Comparison of ENCODE assay signal across 8 cellular contexts in genomic region chr20:18496042-18496441, GRCh38. TPM values are rescaled to one million over a fixed set of nuclear protein-coding genes. Genes with fewer than 3 reads are reported as not detected.
DNase-seq lines count a peak whose midpoint lies in the region; ATAC-seq, FAIRE-seq and TF ChIP-seq lines count a peak whose summit lies in the region.

No MANE protein-coding gene starts in this region.

- H3K4me3 Mint-ChIP-seq in CD4-positive, CD25-positive, alpha-beta regulatory T cell: peak overlapping the region; percentile 93 to 97 (median 96)

- H3K27me3 ChIP-seq in CD4-positive, CD25-positive, alpha-beta regulatory T cell (ENCODE audit: control insufficient read depth, insufficient read depth, low read length): no peaks in the 10 kb centered on the region
- H3K27me3 ChIP-seq in GM12878 (replicated peaks in 1 of 2; ENCODE audit: control insufficient read depth in 2 of 2, insufficient read depth in 2 of 2, low read length in 1 of 2) (no peaks in the 10 kb centered on the region), muscle layer of duodenum (ENCODE audit: low read depth, low read length) (no peaks in the 10 kb centered on the region), body of pancreas (no peaks in the 10 kb centered on the region)

- FAIRE-seq in GM12878 (lab: Jason Lieb, UNC): no peak

- no peaks in the 10 kb centered on the region for H3K9me3 Mint-ChIP-seq in CD4-positive, CD25-positive, alpha-beta regulatory T cell

- CTCF ChIA-PET in GM12878 (lab: Yijun Ruan, JAX): interaction anchor here (0.7 to 5.2 kb wide), 5 partner anchors 9 to 71 kb away, joined by 3 to 46 read pairs (median 5); partner anchors contain the start of genes DZANK1, POLR3F, SEC23B and SMIM26

- RAD21 ChIA-PET in GM12878 (lab: Charles Lee; ENCODE audit: unreplicated experiment): interaction anchor here (0.7 to 4.0 kb wide), 11 partner anchors 9 to 238 kb away, joined by 3 to 67 read pairs (median 4); partner anchors contain the start of genes DZANK1, POLR3F and SEC23B

- peaks cover 14% of the 10 kb centered on the region for H3K36me3 Mint-ChIP-seq in CD4-positive, CD25-positive, alpha-beta regulatory T cell

- peaks cover 12% of the 10 kb centered on the region for H3K36me3 ChIP-seq in CD4-positive, CD25-positive, alpha-beta regulatory T cell (ENCODE audit: control insufficient read depth, insufficient read depth, low read length)
- H3K36me3 ChIP-seq in GM12878 (ENCODE audit: control insufficient read depth in 2 of 2, insufficient read depth in 2 of 2, low read length in 1 of 2): 0 out of 4 replicates have a peak, but pooled peaks cover 0 to 3% of the 10 kb centered on the region in 2 experiments
- H3K36me3 ChIP-seq in muscle layer of duodenum (ENCODE audit: control insufficient read depth in 1 of 2, insufficient read depth in 2 of 2, low read length in 2 of 2): peaks cover 13% of the 10 kb centered on the region in 2 donors
- peaks cover 0 to 3% of the 10 kb centered on the region in 2 donors for H3K36me3 ChIP-seq in body of pancreas (replicated peaks in 1 of 2; ENCODE audit: insufficient read depth in 1 of 2, low read depth in 2 of 2)

- H3K4me1 ChIP-seq in CD4-positive, CD25-positive, alpha-beta regulatory T cell (ENCODE audit: control insufficient read depth, insufficient read depth, low read length, poor library complexity, severe bottlenecking): peaks cover 17% of the 10 kb centered on the region
- H3K4me1 ChIP-seq in GM12878 (ENCODE audit: control insufficient read depth, insufficient read depth, low read length) (no peaks in the 10 kb centered on the region), muscle layer of duodenum (ENCODE audit: control insufficient read depth in 1 of 2, insufficient read depth in 2 of 2, low read length in 2 of 2) (peaks cover 5 to 19% of the 10 kb centered on the region in 2 donors), body of pancreas (peaks cover 13% of the 10 kb centered on the region)

- peak overlapping the region; percentile 0; the same call in 1 of the 2 replicates for H2AFZ ChIP-seq in GM12878 (ENCODE audit: control insufficient read depth, low read depth, low read length)

- SMC1A ChIA-PET in GM12878 (lab: Charles Lee; ENCODE audit: uncharacterized antibody, unreplicated experiment): interaction anchor here (1.0 to 3.9 kb wide), 6 partner anchors 9 to 75 kb away, joined by 3 to 83 read pairs (median 5); partner anchors contain the start of genes DZANK1, POLR3F and SEC23B

- TF ChIP-seq RAD21 in GM12878 (IDR thresholded peaks at IDR 0.05; ENCODE audit: insufficient read depth, low read depth, low read length): no peak

- WGBS in GM12878 (ENCODE audit: insufficient coverage, insufficient replicate concordance, low lambda C conversion rate, missing lambda C conversion rate): 0% methylated on average over 7 of the region's 7 CpGs
- WGBS in body of pancreas, 2 donors: 12 to 18% methylated on average over 7 of the region's 7 CpGs

- DNase-seq in CD4-positive, CD25-positive, alpha-beta regulatory T cell: no peak
- peak; percentile 25 for DNase-seq in M059J (ENCODE audit: low read depth)
- DNase-seq in GM12878 (ENCODE audit: low read depth, low spot score): no peak
- no peak for DNase-seq in NCI-H524 treated with DMSO at 0.1 percent for 48 hours (lab: John Stamatoyannopoulos, UW)
- no peak for DNase-seq in body of pancreas
- no peak for DNase-seq in putamen (ENCODE audit: low spot score)
- no peak for DNase-seq in occipital lobe (lab: John Stamatoyannopoulos, UW)

- no peaks in the 10 kb centered on the region for H3K27me3 Mint-ChIP-seq in CD4-positive, CD25-positive, alpha-beta regulatory T cell

- no peaks in the 10 kb centered on the region for H4K20me1 ChIP-seq in GM12878 (ENCODE audit: control insufficient read depth, insufficient read depth)

- H3K4me3 ChIP-seq in CD4-positive, CD25-positive, alpha-beta regulatory T cell (ENCODE audit: low read depth, low read length): peak overlapping the region; percentile 81
- H3K4me3 ChIP-seq in GM12878 (peak overlapping the region; percentile 73), muscle layer of duodenum (ENCODE audit: low read depth in 1 of 2, low read length in 2 of 2) (peak overlapping the region; percentile 86 to 91), body of pancreas (no peak overlapping the region)

- H3K27ac Mint-ChIP-seq in CD4-positive, CD25-positive, alpha-beta regulatory T cell: peak overlapping the region in 2 of 3 donors; percentile 92 to 93

- peak overlapping the region; percentile 1 for H3K4me2 ChIP-seq in GM12878 (ENCODE audit: control insufficient read depth, insufficient read depth)

- POLR2A ChIA-PET in GM12878 (lab: Charles Lee): interaction anchor here (0.6 to 4.7 kb wide), 6 partner anchors 9 to 532 kb away, joined by 3 to 96 read pairs (median 6); partner anchors contain the start of genes DZANK1, POLR3F, SEC23B and ZNF133

- no peak overlapping the region for H3K27ac ChIP-seq in CD4-positive, CD25-positive, alpha-beta regulatory T cell (ENCODE audit: insufficient read depth, low read length, poor library complexity, severe bottlenecking)
- no peak overlapping the region for H3K27ac ChIP-seq in GM12878 (ENCODE audit: control insufficient read depth, insufficient read depth)
- H3K27ac ChIP-seq in muscle layer of duodenum (ENCODE audit: low read length): no peak overlapping the region
- no peak overlapping the region for H3K27ac ChIP-seq in body of pancreas

- H3K4me1 Mint-ChIP-seq in CD4-positive, CD25-positive, alpha-beta regulatory T cell: peaks cover 12 to 18% (median 16%) of the 10 kb centered on the region in 4 donors

- TF ChIP-seq CTCF in GM12878 (IDR thresholded peaks at IDR 0.05 in 2 of 3, conservative IDR thresholded peaks at IDR 0.05 in 1 of 3; ENCODE audit: control insufficient read depth in 2 of 3, extremely low read depth in 1 of 3, insufficient read depth in 1 of 3, low read depth in 3 of 3, low read length in 3 of 3) (no peak), body of pancreas (IDR thresholded peaks at IDR 0.05) (no peak)

- no peaks in the 10 kb centered on the region for H3K9me3 ChIP-seq in CD4-positive, CD25-positive, alpha-beta regulatory T cell (ENCODE audit: control insufficient read depth in 2 of 2, low read length in 2 of 2)
- no peaks in the 10 kb centered on the region for H3K9me3 ChIP-seq in GM12878 (replicated peaks; ENCODE audit: control insufficient read depth, insufficient read depth, low read length)
- no peaks in the 10 kb centered on the region for H3K9me3 ChIP-seq in muscle layer of duodenum (ENCODE audit: control insufficient read depth in 1 of 2, low read length in 2 of 2)
- H3K9me3 ChIP-seq in body of pancreas: no peaks in the 10 kb centered on the region

- in situ Hi-C loops in GM12878 (cut with MboI): no loop called here

- H3K79me2 ChIP-seq in GM12878 (ENCODE audit: control insufficient read depth, insufficient read depth, low read length): no peaks in the 10 kb centered on the region

- no peak for ATAC-seq in CD4-positive, CD25-positive, alpha-beta regulatory T cell (ENCODE audit: low read depth in 2 of 2)
- peak; percentile 40 for ATAC-seq in GM12878
- ATAC-seq in body of pancreas: no peak

- intact Hi-C loops in GM12878 (cut with micrococcal nuclease; ENCODE audit: unreplicated experiment): loop anchor here (2.0 kb wide), 1 partner anchor 71 kb away; the partner anchor contains the start of gene SMIM26
- intact Hi-C loops in body of pancreas (cut with DNase I): no loop called here

- no peak for TF ChIP-seq EP300 in GM12878 (IDR thresholded peaks at IDR 0.05; ENCODE audit: borderline replicate concordance in 1 of 2, control insufficient read depth in 1 of 2, low read depth in 2 of 2, low read length in 2 of 2)

- TF ChIP-seq POLR2A in GM12878 (IDR thresholded peaks at IDR 0.05; ENCODE audit: low read depth, low read length): no peak
- no peak for TF ChIP-seq POLR2A in body of pancreas (IDR thresholded peaks at IDR 0.05)

- no TSS peak for BruUV-seq in GM12878 (replicated peaks; lab: Mats Ljungman, UMichigan)

- H3K9ac ChIP-seq in GM12878 (ENCODE audit: control insufficient read depth, insufficient read depth, low read length): no peak overlapping the region

RNA-seq across cellular contexts. Expression of gene RBBP9, which starts 1.0 kb away (rescaled TPM):
- total RNA-seq in CD4-positive, CD25-positive, alpha-beta regulatory T cell: 6.5 TPM
- 10 to 100 TPM in 1 of 4 donors, 1 to 10 TPM in 3; 8.1 to 10.1 (median 9.2) TPM for polyA plus RNA-seq in CD4-positive, CD25-positive, alpha-beta regulatory T cell
- 28.8 and 50.4 TPM in 2 replicates for total RNA-seq in M059J (2014; rRNA removed; shearing (Covaris generic))
- total RNA-seq in GM12878 (2013; cell fraction: nucleolus; rRNA removed): 20.4 and 21.3 TPM in 2 replicates
- 22.3 and 26.0 TPM in 2 replicates for total RNA-seq in GM12878 (2014; rRNA removed)
- total RNA-seq in GM12878 (2014; rRNA removed; fragmentation: Illumina TruSeq; extraction: Trizol): 24.9 TPM in 2 replicates
- total RNA-seq in GM12878 (2021): 17.8 and 18.2 TPM in 2 replicates
- 6.2 TPM for polyA plus RNA-seq in GM12878 (2011; ENCODE audit: low read depth)
- polyA plus RNA-seq in GM12878 (2011; rRNA removed): 34.1 and 44.0 TPM in 2 replicates
- 17.9 and 19.6 TPM in 2 replicates for polyA plus RNA-seq in GM12878 (2011; cell fraction: cytosol; rRNA removed)
- polyA plus RNA-seq in GM12878 (2011; cell fraction: nucleus; rRNA removed): 8.6 and 11.6 TPM in 2 replicates
- polyA plus RNA-seq in GM12878 (2012): 9.1 and 11.8 TPM in 2 replicates
- 29.7 and 36.5 TPM in 2 replicates for polyA plus RNA-seq in GM12878 (2014; fragmentation: Illumina TruSeq; extraction: Trizol)
- polyA plus RNA-seq in GM12878 (2014; fragmentation: Nextera tagmentation; extraction: Ambion mirVana): 1 to 10 TPM; 7.1 to 9.2 TPM
- polyA plus RNA-seq in GM12878 (2014; rRNA removed): 12.5 and 12.7 TPM in 2 replicates
- 10 to 100 TPM; 13.2 to 13.8 TPM for polyA plus RNA-seq in GM12878 (2016; fragmentation: Nextera tagmentation; extraction: Ambion mirVana)
- polyA minus RNA-seq in GM12878 (2011; rRNA and poly(A)+ RNA removed): 53.0 and 66.5 TPM in 2 replicates
- polyA minus RNA-seq in GM12878 (2011; cell fraction: cytosol; rRNA and poly(A)+ RNA removed): 10.8 and 15.4 TPM in 2 replicates
- polyA minus RNA-seq in GM12878 (2011; cell fraction: nucleus; rRNA and poly(A)+ RNA removed): 5.3 and 5.8 TPM in 2 replicates
- total RNA-seq in body of pancreas: 1 to 10 TPM; 6.6 to 8.3 TPM
- total RNA-seq in occipital lobe: 28.4 TPM

RNA-seq across cellular contexts. Expression of gene SEC23B, which starts 11.7 kb away (rescaled TPM):
- 57.7 TPM for total RNA-seq in CD4-positive, CD25-positive, alpha-beta regulatory T cell
- polyA plus RNA-seq in CD4-positive, CD25-positive, alpha-beta regulatory T cell: 10 to 100 TPM; 45.0 to 54.5 (median 46.9) TPM
- total RNA-seq in M059J (2014; rRNA removed; shearing (Covaris generic)): 108 and 129 TPM in 2 replicates
- 55.8 and 58.2 TPM in 2 replicates for total RNA-seq in GM12878 (2013; cell fraction: nucleolus; rRNA removed)
- total RNA-seq in GM12878 (2014; rRNA removed) (86.9 and 96.4 TPM in 2 replicates), GM12878 (2014; rRNA removed; fragmentation: Illumina TruSeq; extraction: Trizol) (64.3 and 66.8 TPM in 2 replicates), GM12878 (2021) (60.8 and 66.0 TPM in 2 replicates), body of pancreas (10 to 100 TPM; 29.0 to 36.3 TPM), occipital lobe (56.3 TPM)
- polyA plus RNA-seq in GM12878 (2011; ENCODE audit: low read depth): 53.9 TPM
- polyA plus RNA-seq in GM12878 (2011; rRNA removed) (118 and 121 TPM in 2 replicates), GM12878 (2014; fragmentation: Illumina TruSeq; extraction: Trizol) (77.9 and 94.0 TPM in 2 replicates), GM12878 (2014; fragmentation: Nextera tagmentation; extraction: Ambion mirVana) (10 to 100 TPM; 49.1 to 73.2 TPM), GM12878 (2014; rRNA removed) (67.2 and 72.1 TPM in 2 replicates), GM12878 (2016; fragmentation: Nextera tagmentation; extraction: Ambion mirVana) (10 to 100 TPM; 93.4 to 95.7 TPM)
- 105 and 114 TPM in 2 replicates for polyA plus RNA-seq in GM12878 (2011; cell fraction: cytosol; rRNA removed)
- polyA plus RNA-seq in GM12878 (2011; cell fraction: nucleus; rRNA removed): 66.0 and 71.7 TPM in 2 replicates
- 62.1 and 85.4 TPM in 2 replicates for polyA plus RNA-seq in GM12878 (2012)
- polyA minus RNA-seq in GM12878 (2011; rRNA and poly(A)+ RNA removed): 135 and 150 TPM in 2 replicates
- 29.0 and 37.9 TPM in 2 replicates for polyA minus RNA-seq in GM12878 (2011; cell fraction: cytosol; rRNA and poly(A)+ RNA removed)
- 33.1 and 45.1 TPM in 2 replicates for polyA minus RNA-seq in GM12878 (2011; cell fraction: nucleus; rRNA and poly(A)+ RNA removed)

RNA-seq across cellular contexts. Expression of gene POLR3F, which starts 28.9 kb away (rescaled TPM):
- total RNA-seq in CD4-positive, CD25-positive, alpha-beta regulatory T cell: 6.8 TPM
- polyA plus RNA-seq in CD4-positive, CD25-positive, alpha-beta regulatory T cell: 1 to 10 TPM; 5.0 to 9.2 (median 8.1) TPM
- 17.7 and 28.2 TPM in 2 replicates for total RNA-seq in M059J (2014; rRNA removed; shearing (Covaris generic))
- 17.0 and 21.0 TPM in 2 replicates for total RNA-seq in GM12878 (2013; cell fraction: nucleolus; rRNA removed)
- 15.7 and 18.1 TPM in 2 replicates for total RNA-seq in GM12878 (2014; rRNA removed)
- 12.8 and 12.9 TPM in 2 replicates for total RNA-seq in GM12878 (2014; rRNA removed; fragmentation: Illumina TruSeq; extraction: Trizol)
- 8.1 and 8.7 TPM in 2 replicates for total RNA-seq in GM12878 (2021)
- polyA plus RNA-seq in GM12878 (2011; ENCODE audit: low read depth): 3.3 TPM
- 8.7 and 14.9 TPM in 2 replicates for polyA plus RNA-seq in GM12878 (2011; rRNA removed)
- 2.8 and 4.6 TPM in 2 replicates for polyA plus RNA-seq in GM12878 (2011; cell fraction: cytosol; rRNA removed)
- polyA plus RNA-seq in GM12878 (2011; cell fraction: nucleus; rRNA removed): 6.2 and 7.5 TPM in 2 replicates
- 4.8 and 4.9 TPM in 2 replicates for polyA plus RNA-seq in GM12878 (2012)
- 11.5 and 13.9 TPM in 2 replicates for polyA plus RNA-seq in GM12878 (2014; fragmentation: Illumina TruSeq; extraction: Trizol)
- 10 to 100 TPM in 1 of 2 experiments, 1 to 10 TPM in 1; 9.5 to 12.4 TPM for polyA plus RNA-seq in GM12878 (2014; fragmentation: Nextera tagmentation; extraction: Ambion mirVana)
- polyA plus RNA-seq in GM12878 (2014; rRNA removed): 13.5 and 16.9 TPM in 2 replicates
- polyA plus RNA-seq in GM12878 (2016; fragmentation: Nextera tagmentation; extraction: Ambion mirVana): 10 to 100 TPM; 13.8 to 14.6 TPM
- polyA minus RNA-seq in GM12878 (2011; rRNA and poly(A)+ RNA removed): 2.9 and 4.4 TPM in 2 replicates
- 2.8 and 4.2 TPM in 2 replicates for polyA minus RNA-seq in GM12878 (2011; cell fraction: cytosol; rRNA and poly(A)+ RNA removed)
- polyA minus RNA-seq in GM12878 (2011; cell fraction: nucleus; rRNA and poly(A)+ RNA removed): 4.8 and 5.7 TPM in 2 replicates
- total RNA-seq in body of pancreas: 1 to 10 TPM; 2.6 to 4.9 TPM
- total RNA-seq in occipital lobe: 30.7 TPM

RNA-seq across cellular contexts. Expression of gene DZANK1, which starts 29.2 kb away (rescaled TPM):
- total RNA-seq in CD4-positive, CD25-positive, alpha-beta regulatory T cell: 2.2 TPM
- polyA plus RNA-seq in CD4-positive, CD25-positive, alpha-beta regulatory T cell: under 1 TPM; 0.23 to 0.85 (median 0.66) TPM
- 1.7 and 1.8 TPM in 2 replicates for total RNA-seq in M059J (2014; rRNA removed; shearing (Covaris generic))
- total RNA-seq in GM12878 (2013; cell fraction: nucleolus; rRNA removed): 9.9 and 10.9 TPM in 2 replicates
- total RNA-seq in GM12878 (2014; rRNA removed) (6.2 and 7.1 TPM in 2 replicates), GM12878 (2014; rRNA removed; fragmentation: Illumina TruSeq; extraction: Trizol) (6.7 and 8.1 TPM in 2 replicates), GM12878 (2021) (4.8 and 5.5 TPM in 2 replicates), body of pancreas (1 to 10 TPM; 1.6 TPM), occipital lobe (4.2 TPM)
- 2.9 TPM for polyA plus RNA-seq in GM12878 (2011; ENCODE audit: low read depth)
- polyA plus RNA-seq in GM12878 (2011; rRNA removed) (12.2 and 12.6 TPM in 2 replicates), GM12878 (2014; fragmentation: Illumina TruSeq; extraction: Trizol) (6.8 and 10.4 TPM in 2 replicates), GM12878 (2014; fragmentation: Nextera tagmentation; extraction: Ambion mirVana) (1 to 10 TPM; 6.1 to 7.6 TPM), GM12878 (2014; rRNA removed) (5.9 and 7.7 TPM in 2 replicates), GM12878 (2016; fragmentation: Nextera tagmentation; extraction: Ambion mirVana) (1 to 10 TPM; 3.6 to 3.7 TPM)
- 7.1 and 7.3 TPM in 2 replicates for polyA plus RNA-seq in GM12878 (2011; cell fraction: cytosol; rRNA removed)
- polyA plus RNA-seq in GM12878 (2011; cell fraction: nucleus; rRNA removed): 8.3 and 8.8 TPM in 2 replicates
- polyA plus RNA-seq in GM12878 (2012): 3.5 and 5.0 TPM in 2 replicates
- 7.2 and 9.9 TPM in 2 replicates for polyA minus RNA-seq in GM12878 (2011; rRNA and poly(A)+ RNA removed)
- 1.6 and 5.0 TPM in 2 replicates for polyA minus RNA-seq in GM12878 (2011; cell fraction: cytosol; rRNA and poly(A)+ RNA removed)
- polyA minus RNA-seq in GM12878 (2011; cell fraction: nucleus; rRNA and poly(A)+ RNA removed): 5.0 and 6.1 TPM in 2 replicates

Comparison
In these comparisons a context has a peak if more than half of its experiments do, and no peak if none do; other contexts are left out.
1. H3K4me3 ChIP-seq: peak in CD4-positive, CD25-positive, alpha-beta regulatory T cell (single experiment), GM12878 (single experiment) and muscle layer of duodenum (2 of 2); none in body of pancreas (0 of 2).